In the genomic region with DNA sequence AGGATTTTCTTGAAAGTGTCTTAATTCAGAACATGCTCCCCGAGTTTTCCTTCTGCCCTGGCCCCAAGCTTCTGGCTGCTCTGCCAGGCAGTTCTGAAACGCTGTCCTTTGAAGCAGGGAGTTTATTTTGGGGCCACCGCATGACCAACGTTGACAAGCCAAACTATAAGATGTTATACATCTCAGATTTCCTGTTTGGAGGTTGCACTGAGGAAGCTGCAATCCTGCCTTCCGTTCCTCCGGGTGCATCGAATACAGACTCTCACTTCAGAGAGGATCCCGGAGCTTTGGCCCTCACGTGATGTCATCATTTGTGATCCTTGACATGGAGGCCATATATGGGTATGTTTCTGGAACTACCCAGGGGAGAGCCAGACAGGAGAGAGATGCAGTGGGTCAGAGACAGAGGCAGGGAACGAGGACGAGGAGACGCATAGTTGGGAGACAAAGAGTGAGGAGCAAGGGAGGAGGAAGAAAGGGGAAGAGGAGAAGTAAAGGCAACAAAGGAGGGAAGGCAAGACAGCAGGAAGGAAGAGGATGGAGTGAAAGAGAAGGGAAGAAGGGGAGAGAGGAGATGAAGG, we compare ENCODE assay signal across 8 cellular contexts. TPM values are rescaled to one million over a fixed set of nuclear protein-coding genes. Genes with fewer than 3 reads are reported as not detected.
A peak's percentile ranks its signal among the peaks of the same experiment; 100 is the strongest.
DNase-seq lines count a peak whose midpoint lies in the region; ATAC-seq and TF ChIP-seq lines count a peak whose summit lies in the region.

A gene with protein sequence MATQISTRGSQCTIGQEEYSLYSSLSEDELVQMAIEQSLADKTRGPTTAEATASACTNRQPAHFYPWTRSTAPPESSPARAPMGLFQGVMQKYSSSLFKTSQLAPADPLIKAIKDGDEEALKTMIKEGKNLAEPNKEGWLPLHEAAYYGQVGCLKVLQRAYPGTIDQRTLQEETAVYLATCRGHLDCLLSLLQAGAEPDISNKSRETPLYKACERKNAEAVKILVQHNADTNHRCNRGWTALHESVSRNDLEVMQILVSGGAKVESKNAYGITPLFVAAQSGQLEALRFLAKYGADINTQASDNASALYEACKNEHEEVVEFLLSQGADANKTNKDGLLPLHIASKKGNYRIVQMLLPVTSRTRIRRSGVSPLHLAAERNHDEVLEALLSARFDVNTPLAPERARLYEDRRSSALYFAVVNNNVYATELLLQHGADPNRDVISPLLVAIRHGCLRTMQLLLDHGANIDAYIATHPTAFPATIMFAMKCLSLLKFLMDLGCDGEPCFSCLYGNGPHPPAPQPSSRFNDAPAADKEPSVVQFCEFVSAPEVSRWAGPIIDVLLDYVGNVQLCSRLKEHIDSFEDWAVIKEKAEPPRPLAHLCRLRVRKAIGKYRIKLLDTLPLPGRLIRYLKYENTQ (minus strand): TSS at position 94 of the 581 bp plus-strand sequence. CDS start 12,031 bp downstream, outside the sequence.

- peaks cover 65% of the 10 kb centered on the region for H3K4me1 Mint-ChIP-seq in activated T-cell treated with anti-CD3 and anti-CD28 coated beads, Interleukin-2, amount 50 U/mL, for 4 hours (ENCODE audit: low read depth)
- peaks cover 33% of the 10 kb centered on the region for H3K4me1 Mint-ChIP-seq in brain

- no peak for ATAC-seq in activated T-cell treated with anti-CD3 and anti-CD28 coated beads, Interleukin-2, amount 50 U/mL, for 4 hours
- ATAC-seq in HG03139 (IDR thresholded peaks at IDR 0.05; ENCODE audit: unreplicated experiment): peak; percentile 7
- peak; percentile 12 to 42 (median 18) for ATAC-seq in psoas muscle

- H3K9me3 Mint-ChIP-seq in activated T-cell treated with anti-CD3 and anti-CD28 coated beads, Interleukin-2, amount 50 U/mL, for 4 hours: peaks cover 15% of the 10 kb centered on the region
- peaks cover 0 to 3% (median 0%) of the 10 kb centered on the region in 5 experiments for H3K9me3 Mint-ChIP-seq in brain

- H3K27me3 Mint-ChIP-seq in activated T-cell treated with anti-CD3 and anti-CD28 coated beads, Interleukin-2, amount 50 U/mL, for 4 hours (ENCODE audit: low read depth): peaks cover 8% of the 10 kb centered on the region
- H3K27me3 Mint-ChIP-seq in brain: no peaks in the 10 kb centered on the region

- H3K27me3 ChIP-seq in psoas muscle (ENCODE audit: insufficient read depth in 3 of 3, low read length in 2 of 3): no peaks in the 10 kb centered on the region

- H3K4me3 Mint-ChIP-seq in activated T-cell treated with anti-CD3 and anti-CD28 coated beads, Interleukin-2, amount 50 U/mL, for 4 hours: peak within 1 kb of the TSS; percentile 37
- peak within 1 kb of the TSS in 1 of 5 experiments; percentile 73 for H3K4me3 Mint-ChIP-seq in brain

- intact Hi-C loops in psoas muscle (cut with DNase I): no loop called here

- peak within 1 kb of the TSS; percentile 83 for H3K4me3 ChIP-seq in psoas muscle

- H3K27ac Mint-ChIP-seq in brain: peak within 1 kb of the TSS in 4 of 5 experiments; percentile 2 to 39 (median 25)

- peaks cover 29% of the 10 kb centered on the region for H3K4me1 ChIP-seq in psoas muscle

- H3K9me3 ChIP-seq in psoas muscle: no peaks in the 10 kb centered on the region

- WGBS in psoas muscle, 3 donors: 6 to 10% (median 8%) methylated on average over 12 of the region's 12 CpGs

- no peak for TF ChIP-seq CTCF in brain (conservative IDR thresholded peaks at IDR 0.05)
- no peak for TF ChIP-seq CTCF in psoas muscle (IDR thresholded peaks at IDR 0.05)

- H3K36me3 ChIP-seq in psoas muscle (ENCODE audit: insufficient read depth in 1 of 2, low read depth in 1 of 2): peaks cover 0 to 5% of the 10 kb centered on the region in 2 donors

- H3K36me3 Mint-ChIP-seq in activated T-cell treated with anti-CD3 and anti-CD28 coated beads, Interleukin-2, amount 50 U/mL, for 4 hours (ENCODE audit: insufficient read depth): peaks cover 8% of the 10 kb centered on the region
- no peaks in the 10 kb centered on the region for H3K36me3 Mint-ChIP-seq in brain

- DNase-seq in activated T-cell treated with anti-CD3 and anti-CD28 coated beads, Interleukin-2, amount 50 U/mL, for 4 hours: no peak
- DNase-seq in activated T-cell treated with anti-CD3 and anti-CD28 coated beads for 4 hours (no peak), psoas muscle (peak in 1 of 2 donors; percentile 76), D341Med (ENCODE audit: low spot score) (no peak), NCI-H2227 treated with DMSO at 0.1 percent for 48 hours (lab: John Stamatoyannopoulos, UW) (no peak), superior temporal gyrus (ENCODE audit: extremely low spot score) (no peak)

- H3K27ac ChIP-seq in psoas muscle: peak within 1 kb of the TSS; percentile 98

RNA-seq across cellular contexts. Expression of the gene that starts here (rescaled TPM):
- total RNA-seq in activated T-cell treated with anti-CD3 and anti-CD28 coated beads, Interleukin-2, amount 50 U/mL, for 4 hours: 1 to 10 TPM; 8.2 to 9.9 (median 9.8) TPM
- 0.70 TPM for polyA plus RNA-seq in brain (ENCODE audit: insufficient read depth, low read depth, low replicate concordance)
- 100 to 1,000 TPM; 148 to 443 (median 252) TPM for total RNA-seq in psoas muscle
- polyA plus RNA-seq in psoas muscle: 100 to 1,000 TPM in 2 of 3 donors, 10 to 100 TPM in 1; 41.2 to 460 (median 217) TPM

Comparison
In these comparisons a context has a peak if more than half of its experiments do, and no peak if none do; other contexts are left out.
1. RNA of the gene that starts here (total RNA-seq): 148 to 443 TPM in psoas muscle; 8.2 to 9.9 TPM in activated T-cell treated with anti-CD3 and anti-CD28 coated beads, Interleukin-2, amount 50 U/mL, for 4 hours; every median in the first group is over 10 times any median in the second.
2. RNA of the gene that starts here (polyA plus RNA-seq): 41.2 to 460 TPM in psoas muscle; 0.70 TPM in brain (single experiment); every median in the first group is over 10 times any median in the second.
3. ATAC-seq: peak in HG03139 (single experiment) and psoas muscle (4 of 4); none in activated T-cell treated with anti-CD3 and anti-CD28 coated beads, Interleukin-2, amount 50 U/mL, for 4 hours (0 of 2).